ENCODE assay signal across 1 cellular context in the genomic region with DNA sequence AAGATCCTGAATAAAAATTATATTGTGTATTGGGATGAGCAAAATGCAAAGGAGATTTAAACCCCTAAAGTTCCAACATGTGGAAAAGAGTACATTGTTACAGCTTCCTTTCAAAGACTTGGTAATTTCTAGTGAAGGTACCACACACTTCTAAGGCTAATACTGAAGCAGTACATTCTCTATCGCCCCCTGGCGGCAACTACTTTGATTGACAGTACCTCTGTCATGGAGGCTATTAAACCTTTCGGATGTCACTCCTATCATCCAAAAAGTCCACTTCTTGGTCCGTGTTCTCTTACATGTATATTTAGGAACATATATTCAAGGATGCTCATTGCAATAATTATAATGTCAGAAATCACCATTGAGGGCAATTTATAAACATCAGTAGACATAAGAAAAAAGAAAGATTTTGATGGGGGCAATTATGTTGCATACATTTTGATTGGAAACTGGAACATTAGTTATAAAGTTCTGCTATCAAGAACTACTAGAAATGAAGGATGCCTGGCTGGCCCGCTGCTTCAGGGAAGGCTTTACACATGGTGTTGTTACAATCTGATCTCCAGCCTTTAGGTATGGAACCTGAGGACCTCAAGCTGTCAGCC.
A peak's percentile ranks its signal among the peaks of the same experiment; 100 is the strongest.
TF ChIP-seq lines count a peak whose summit lies in the region.

No MANE protein-coding gene starts in this region.

TF ChIP-seq in HepG2, 621 proteins besides CTCF, POLR2A, EP300 and RAD21 (continued from another document):
- TF ChIP-seq, protein P1, sequence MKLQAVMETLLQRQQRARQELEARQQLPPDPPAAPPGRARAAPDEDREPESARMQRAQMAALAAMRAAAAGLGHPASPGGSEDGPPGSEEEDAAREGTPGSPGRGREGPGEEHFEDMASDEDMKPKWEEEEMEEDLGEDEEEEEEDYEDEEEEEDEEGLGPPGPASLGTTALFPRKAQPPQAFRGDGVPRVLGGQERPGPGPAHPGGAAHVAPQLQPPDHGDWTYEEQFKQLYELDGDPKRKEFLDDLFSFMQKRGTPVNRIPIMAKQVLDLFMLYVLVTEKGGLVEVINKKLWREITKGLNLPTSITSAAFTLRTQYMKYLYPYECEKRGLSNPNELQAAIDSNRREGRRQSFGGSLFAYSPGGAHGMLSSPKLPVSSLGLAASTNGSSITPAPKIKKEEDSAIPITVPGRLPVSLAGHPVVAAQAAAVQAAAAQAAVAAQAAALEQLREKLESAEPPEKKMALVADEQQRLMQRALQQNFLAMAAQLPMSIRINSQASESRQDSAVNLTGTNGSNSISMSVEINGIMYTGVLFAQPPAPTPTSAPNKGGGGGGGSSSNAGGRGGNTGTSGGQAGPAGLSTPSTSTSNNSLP (IDR thresholded peaks at IDR 0.05; ENCODE audit: low read depth, low read length), result 0 out of 2 replicates have a peak, but pooled peaks have one; percentile 27
- TF ChIP-seq, protein P2, sequence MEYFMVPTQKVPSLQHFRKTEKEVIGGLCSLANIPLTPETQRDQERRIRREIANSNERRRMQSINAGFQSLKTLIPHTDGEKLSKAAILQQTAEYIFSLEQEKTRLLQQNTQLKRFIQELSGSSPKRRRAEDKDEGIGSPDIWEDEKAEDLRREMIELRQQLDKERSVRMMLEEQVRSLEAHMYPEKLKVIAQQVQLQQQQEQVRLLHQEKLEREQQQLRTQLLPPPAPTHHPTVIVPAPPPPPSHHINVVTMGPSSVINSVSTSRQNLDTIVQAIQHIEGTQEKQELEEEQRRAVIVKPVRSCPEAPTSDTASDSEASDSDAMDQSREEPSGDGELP (IDR thresholded peaks at IDR 0.05; ENCODE audit: borderline replicate concordance, low read depth), result no peak
